9 cellular contexts compared by ENCODE assay signal in genomic region chr2:158723921-158724802, GRCh38.
DNase-seq lines count a peak whose midpoint lies in the region; ATAC-seq and TF ChIP-seq lines count a peak whose summit lies in the region.
"Had no signal": no experiment of that assay in that cellular context is flagged by ENCODE, and none has a peak within 500 bp of the region (broad histone marks: within the 10 kb centered on the region; RNA-seq: fewer than 3 reads in every experiment).

No MANE protein-coding gene starts in this region.

- peaks cover 44% of the 10 kb centered on the region for H3K4me1 Mint-ChIP-seq in type B pancreatic cell (ENCODE audit: unreplicated experiment)
- no peaks in the 10 kb centered on the region for H3K4me1 Mint-ChIP-seq in activated CD4-positive, alpha-beta T cell treated with anti-CD3 and anti-CD28 coated beads, Interleukin-2, amount 10 ng/mL, durations not matched to agents 7 days and 5 days

- peaks cover 20% of the 10 kb centered on the region for H3K4me1 ChIP-seq in Panc1 (ENCODE audit: control insufficient read depth, insufficient read depth, low read length)

- intact Hi-C loops in Panc1 (cut with micrococcal nuclease; ENCODE audit: unreplicated experiment), result no loop called here

- H3K27ac Mint-ChIP-seq in type B pancreatic cell, result peak overlapping the region; percentile 69
- no peak overlapping the region for H3K27ac Mint-ChIP-seq in activated CD4-positive, alpha-beta T cell treated with anti-CD3 and anti-CD28 coated beads, Interleukin-2, amount 10 ng/mL, durations not matched to agents 7 days and 5 days

- BruUV-seq in Panc1 (replicated peaks; lab: Mats Ljungman, UMichigan), result no TSS peak

- H3K4me3 Mint-ChIP-seq in type B pancreatic cell, result peak overlapping the region; percentile 60
- H3K4me3 Mint-ChIP-seq in activated CD4-positive, alpha-beta T cell treated with anti-CD3 and anti-CD28 coated beads, Interleukin-2, amount 10 ng/mL, durations not matched to agents 7 days and 5 days, result no peak overlapping the region

- peak; percentile 73 for ATAC-seq in Panc1

- H3K9me3 Mint-ChIP-seq in type B pancreatic cell, result no peaks in the 10 kb centered on the region
- no peaks in the 10 kb centered on the region for H3K9me3 Mint-ChIP-seq in activated CD4-positive, alpha-beta T cell treated with anti-CD3 and anti-CD28 coated beads, Interleukin-2, amount 10 ng/mL, durations not matched to agents 7 days and 5 days

- H3K27me3 ChIP-seq in Panc1 (ENCODE audit: control insufficient read depth, insufficient read depth, low read length), result 0 out of 2 replicates have a peak, but pooled peaks cover 2% of the 10 kb centered on the region
- H3K27me3 ChIP-seq: BLaER1 had no signal

- H3K27ac ChIP-seq in Panc1 (ENCODE audit: low read length) (no peak overlapping the region), coronary artery (no peak overlapping the region)
- H3K27ac ChIP-seq: BLaER1 had no signal

- DNase-seq in SIG-M5 treated with dmso at 0.1 percent for 504 hours (lab: John Stamatoyannopoulos, UW; ENCODE audit: unreplicated experiment) (peak; percentile 62), SIG-M5 (lab: John Stamatoyannopoulos, UW) (no peak), Panc1 (ENCODE audit: low read depth, low spot score) (peak; percentile 30), globus pallidus (ENCODE audit: low spot score) (peak; percentile 77), type B pancreatic cell (ENCODE audit: extremely low spot score, unreplicated experiment) (no peak), coronary artery (ENCODE audit: low spot score) (no peak), activated gamma-delta T cell (lab: John Stamatoyannopoulos, UW) (no peak)
- DNase-seq in activated CD4-positive, alpha-beta T cell treated with anti-CD3 and anti-CD28 coated beads, Interleukin-2, amount 10 ng/mL, durations not matched to agents 7 days and 5 days, result no peak

- no peaks in the 10 kb centered on the region for H3K36me3 ChIP-seq in Panc1 (ENCODE audit: control insufficient read depth, insufficient read depth, low read length)
- H3K36me3 ChIP-seq: BLaER1 had no signal

- in situ Hi-C loops in Panc1 (cut with HindIII; ENCODE audit: low pct_unique_long_range_greater_than_20kb, low sequenced_read_pairs), result no loop called here

- POLR2A ChIA-PET in Panc1 (lab: Charles Lee), result interaction anchor here (0.7 kb wide), 1 partner anchor 52 kb away, joined by 3 read pairs; no protein-coding TSS in a partner anchor
- POLR2A ChIA-PET in activated CD4-positive, alpha-beta T cell treated with anti-CD3 and anti-CD28 coated beads, Interleukin-2, amount 10 ng/mL, durations not matched to agents 7 days and 5 days (lab: Charles Lee), result no interaction called here

- TF ChIP-seq CTCF in Panc1 (IDR thresholded peaks at IDR 0.05), result no peak; the same call in 1 of the 2 replicates
- TF ChIP-seq CTCF in type B pancreatic cell (conservative IDR thresholded peaks at IDR 0.05), result peak; percentile 51
- no peak for TF ChIP-seq CTCF in coronary artery (IDR thresholded peaks at IDR 0.05)

- CTCF ChIA-PET in Panc1 (lab: Charles Lee), result interaction anchor here (0.6 to 1.6 kb wide), 6 partner anchors 14 to 700 kb away, joined by 3 to 8 read pairs (median 3); no protein-coding TSS in a partner anchor
- CTCF ChIA-PET in activated CD4-positive, alpha-beta T cell treated with anti-CD3 and anti-CD28 coated beads, Interleukin-2, amount 10 ng/mL, durations not matched to agents 7 days and 5 days (lab: Charles Lee), result interaction anchor here (1.5 kb wide), 1 partner anchor 9 kb away, joined by 4 read pairs; no protein-coding TSS in a partner anchor

- no peaks in the 10 kb centered on the region for H3K36me3 Mint-ChIP-seq in type B pancreatic cell
- no peaks in the 10 kb centered on the region for H3K36me3 Mint-ChIP-seq in activated CD4-positive, alpha-beta T cell treated with anti-CD3 and anti-CD28 coated beads, Interleukin-2, amount 10 ng/mL, durations not matched to agents 7 days and 5 days (ENCODE audit: low read depth)

- peaks cover 10% of the 10 kb centered on the region for H3K27me3 Mint-ChIP-seq in type B pancreatic cell
- H3K27me3 Mint-ChIP-seq in activated CD4-positive, alpha-beta T cell treated with anti-CD3 and anti-CD28 coated beads, Interleukin-2, amount 10 ng/mL, durations not matched to agents 7 days and 5 days, result no peaks in the 10 kb centered on the region

- H3K9me3 ChIP-seq in Panc1 (ENCODE audit: control insufficient read depth, insufficient read depth, low read depth, low read length), result no peaks in the 10 kb centered on the region
- H3K9me3 ChIP-seq: BLaER1 had no signal

- H3K4me3 ChIP-seq in Panc1 (ENCODE audit: low read depth in 2 of 2, low read length in 2 of 2) (peak overlapping the region in 1 of 2 experiments; percentile 29; a peak in 2 of 4 replicates), coronary artery (no peak overlapping the region)
- H3K4me3 ChIP-seq: BLaER1 had no signal

Comparison
In these comparisons a context has a peak if more than half of its experiments do, and no peak if none do; other contexts are left out.
1. DNase-seq: peak in SIG-M5 treated with dmso at 0.1 percent for 504 hours (single experiment), Panc1 (single experiment) and globus pallidus (single experiment); none in SIG-M5 (single experiment), type B pancreatic cell (single experiment), coronary artery (single experiment), activated CD4-positive, alpha-beta T cell treated with anti-CD3 and anti-CD28 coated beads, Interleukin-2, amount 10 ng/mL, durations not matched to agents 7 days and 5 days (single experiment) and activated gamma-delta T cell (single experiment).